9 cellular contexts compared by ENCODE assay signal in genomic region chr2:42809876-42810125, GRCh38. TPM values are rescaled to one million over a fixed set of nuclear protein-coding genes. Genes with fewer than 3 reads are reported as not detected.
DNase-seq lines count a peak whose midpoint lies in the region; ATAC-seq, FAIRE-seq and TF ChIP-seq lines count a peak whose summit lies in the region.
"Had no signal": no experiment of that assay in that cellular context is flagged by ENCODE, and none has a peak within 500 bp of the region (broad histone marks: within the 10 kb centered on the region; RNA-seq: fewer than 3 reads in every experiment).

No MANE protein-coding gene starts in this region.

- no peaks in the 10 kb centered on the region for H3K79me2 ChIP-seq in endothelial cell of umbilical vein (ENCODE audit: control insufficient read depth, insufficient read depth, low read length)

- H3K27me3 ChIP-seq in CD4-positive, CD25-positive, alpha-beta regulatory T cell (ENCODE audit: control insufficient read depth, insufficient read depth, low read length) = no peaks in the 10 kb centered on the region
- H3K27me3 ChIP-seq in endothelial cell of umbilical vein (ENCODE audit: control insufficient read depth in 2 of 2, insufficient read depth in 2 of 2, low read length in 2 of 2) (peaks cover 0 to 4% of the 10 kb centered on the region in 2 experiments), upper lobe of right lung (no peaks in the 10 kb centered on the region)

- peak overlapping the region; percentile 71 for H3K4me2 ChIP-seq in endothelial cell of umbilical vein (ENCODE audit: insufficient read depth, low read length)

- no peaks in the 10 kb centered on the region for H4K20me1 ChIP-seq in endothelial cell of umbilical vein (replicated peaks; ENCODE audit: control insufficient read depth, extremely low read depth, insufficient read depth, low read length)

- dilution Hi-C loops in endothelial cell of umbilical vein (cut with MboI; ENCODE audit: extremely low pct_ligation_motif_present, low sequenced_read_pairs) = no loop called here

- CTCF ChIA-PET in endothelial cell of umbilical vein (lab: Charles Lee) = interaction anchor here (0.8 to 2.1 kb wide), 7 partner anchors 9 to 314 kb away, joined by 3 to 7 read pairs (median 3); partner anchors contain the start of gene HAAO

- H3K9me3 Mint-ChIP-seq in CD4-positive, CD25-positive, alpha-beta regulatory T cell = peaks cover 0 to 2% (median 0%) of the 10 kb centered on the region in 7 donors
- no peaks in the 10 kb centered on the region for H3K9me3 Mint-ChIP-seq in T-helper 2 cell treated with Interferon-gamma antibody and Interleukin-4, amounts not matched to agents 5 μg/mL and 100 μg/mL, for 36 hours

- H3K36me3 Mint-ChIP-seq in CD4-positive, CD25-positive, alpha-beta regulatory T cell = no peaks in the 10 kb centered on the region
- H3K36me3 Mint-ChIP-seq in T-helper 2 cell treated with Interferon-gamma antibody and Interleukin-4, amounts not matched to agents 5 μg/mL and 100 μg/mL, for 36 hours (ENCODE audit: low read depth) = no peaks in the 10 kb centered on the region

- H3K27ac Mint-ChIP-seq in CD4-positive, CD25-positive, alpha-beta regulatory T cell = peak overlapping the region in 2 of 3 donors; percentile 60 to 86
- peak overlapping the region; percentile 84 for H3K27ac Mint-ChIP-seq in T-helper 2 cell treated with Interferon-gamma antibody and Interleukin-4, amounts not matched to agents 5 μg/mL and 100 μg/mL, for 36 hours

- intact Hi-C loops in endothelial cell of umbilical vein (cut with micrococcal nuclease) = loop anchor here (2.0 to 5.0 kb wide), 2 partner anchors 15 to 418 kb away; partner anchors contain the start of gene ZFP36L2
- intact Hi-C loops in upper lobe of right lung (cut with DNase I) = no loop called here

- no peak overlapping the region for H2AFZ ChIP-seq in endothelial cell of umbilical vein (ENCODE audit: low read depth, low read length)

- peak in 1 of 2 donors; percentile 17 for TF ChIP-seq CTCF in endothelial cell of umbilical vein (IDR thresholded peaks at IDR 0.05; ENCODE audit: extremely low read depth in 1 of 2, insufficient read depth in 1 of 2, low read depth in 1 of 2, low read length in 2 of 2)
- peak; percentile 34 for TF ChIP-seq CTCF in upper lobe of right lung (IDR thresholded peaks at IDR 0.05)

- H3K9ac ChIP-seq in endothelial cell of umbilical vein (replicated peaks; ENCODE audit: extremely low read depth, insufficient read depth, low read length) = peak overlapping the region; percentile 87

- ATAC-seq in CD4-positive, CD25-positive, alpha-beta regulatory T cell (ENCODE audit: low read depth in 2 of 2) = peak; percentile 25 to 26
- peak; percentile 16 for ATAC-seq in GM18870 (IDR thresholded peaks at IDR 0.05; ENCODE audit: unreplicated experiment)
- ATAC-seq in upper lobe of right lung = peak; percentile 79

- no peak for DNase-seq in CD4-positive, CD25-positive, alpha-beta regulatory T cell
- DNase-seq in HT1080 (ENCODE audit: low read depth) (peak; percentile 64), endothelial cell of umbilical vein (ENCODE audit: low read depth, low spot score) (no peak), mucosa of gallbladder (ENCODE audit: low spot score) (peak; percentile 85), upper lobe of right lung (peak; percentile 95)
- DNase-seq in T-helper 2 cell treated with Interferon-gamma antibody and Interleukin-4, amounts not matched to agents 5 μg/mL and 100 μg/mL, for 36 hours (ENCODE audit: low spot score) = no peak
- no peak for DNase-seq in activated CD8-positive, alpha-beta memory T cell treated with anti-CD3 and anti-CD28 coated beads, Interleukin-2, amount 50 U/mL, for 4 hours

- POLR2A ChIA-PET in endothelial cell of umbilical vein (lab: Charles Lee) = interaction anchor here (1.0 kb wide), 1 partner anchor 70 kb away, joined by 4 read pairs; no protein-coding TSS in a partner anchor

- H3K4me3 Mint-ChIP-seq in CD4-positive, CD25-positive, alpha-beta regulatory T cell = peak overlapping the region; percentile 81 to 98 (median 83)
- H3K4me3 Mint-ChIP-seq in T-helper 2 cell treated with Interferon-gamma antibody and Interleukin-4, amounts not matched to agents 5 μg/mL and 100 μg/mL, for 36 hours = peak overlapping the region; percentile 68

- H3K36me3 ChIP-seq in CD4-positive, CD25-positive, alpha-beta regulatory T cell (ENCODE audit: control insufficient read depth, insufficient read depth, low read length) = no peaks in the 10 kb centered on the region
- H3K36me3 ChIP-seq in endothelial cell of umbilical vein (ENCODE audit: control insufficient read depth in 2 of 2, extremely low read depth in 1 of 2, insufficient read depth in 2 of 2, low read length in 2 of 2) (no peaks in the 10 kb centered on the region), upper lobe of right lung (no peaks in the 10 kb centered on the region)

- peak overlapping the region; percentile 80 for H3K4me3 ChIP-seq in CD4-positive, CD25-positive, alpha-beta regulatory T cell (ENCODE audit: low read depth, low read length)
- H3K4me3 ChIP-seq in endothelial cell of umbilical vein (replicated peaks in 1 of 3; ENCODE audit: insufficient read depth in 1 of 3, low read depth in 1 of 3, low read length in 3 of 3) (peak overlapping the region; percentile 26 to 72 (median 44)), upper lobe of right lung (peak overlapping the region; percentile 73)

- peaks cover 0 to 20% (median 13%) of the 10 kb centered on the region in 4 donors for H3K4me1 Mint-ChIP-seq in CD4-positive, CD25-positive, alpha-beta regulatory T cell
- peaks cover 26% of the 10 kb centered on the region for H3K4me1 Mint-ChIP-seq in T-helper 2 cell treated with Interferon-gamma antibody and Interleukin-4, amounts not matched to agents 5 μg/mL and 100 μg/mL, for 36 hours (ENCODE audit: low read depth)

- peaks cover 2% of the 10 kb centered on the region for H3K9me1 ChIP-seq in endothelial cell of umbilical vein (replicated peaks; ENCODE audit: control insufficient read depth, extremely low read depth, insufficient read depth, low read length)

- TF ChIP-seq POLR2A in endothelial cell of umbilical vein (IDR thresholded peaks at IDR 0.05; ENCODE audit: low read depth, low read length) = no peak

- peaks cover 17% of the 10 kb centered on the region for H3K27me3 Mint-ChIP-seq in CD4-positive, CD25-positive, alpha-beta regulatory T cell
- peaks cover 2% of the 10 kb centered on the region for H3K27me3 Mint-ChIP-seq in T-helper 2 cell treated with Interferon-gamma antibody and Interleukin-4, amounts not matched to agents 5 μg/mL and 100 μg/mL, for 36 hours (ENCODE audit: low read depth)

- peak overlapping the region; percentile 95 for H3K27ac ChIP-seq in CD4-positive, CD25-positive, alpha-beta regulatory T cell (ENCODE audit: insufficient read depth, low read length, poor library complexity, severe bottlenecking)
- H3K27ac ChIP-seq in endothelial cell of umbilical vein (ENCODE audit: insufficient read depth, low read depth, low read length) (peak overlapping the region; percentile 85), upper lobe of right lung (peak overlapping the region; percentile 100)

- H3K9me3 ChIP-seq in CD4-positive, CD25-positive, alpha-beta regulatory T cell (ENCODE audit: control insufficient read depth in 2 of 2, low read length in 2 of 2) = no peaks in the 10 kb centered on the region
- H3K9me3 ChIP-seq in endothelial cell of umbilical vein (replicated peaks; ENCODE audit: control insufficient read depth, insufficient read depth, low read length) (no peaks in the 10 kb centered on the region), upper lobe of right lung (no peaks in the 10 kb centered on the region)

- no peak for FAIRE-seq in endothelial cell of umbilical vein (lab: Jason Lieb, UNC)

- no TSS peak for BruUV-seq in endothelial cell of umbilical vein (replicated peaks; lab: Mats Ljungman, UMichigan)

- peaks cover 11% of the 10 kb centered on the region for H3K4me1 ChIP-seq in CD4-positive, CD25-positive, alpha-beta regulatory T cell (ENCODE audit: control insufficient read depth, insufficient read depth, low read length, poor library complexity, severe bottlenecking)
- H3K4me1 ChIP-seq in endothelial cell of umbilical vein (ENCODE audit: control insufficient read depth, extremely low read depth, insufficient read depth, low read length) (peaks cover 11% of the 10 kb centered on the region), upper lobe of right lung (peaks cover 20% of the 10 kb centered on the region)

TF ChIP-seq in endothelial cell of umbilical vein, 7 proteins besides CTCF, POLR2A, EP300 and RAD21 (continues in another document):
- no peak for TF ChIP-seq EZH2 (IDR thresholded peaks at IDR 0.05; ENCODE audit: borderline replicate concordance, low read depth, low read length, severe bottlenecking)

RNA-seq across cellular contexts. Expression of gene HAAO, which starts 17.4 kb away (rescaled TPM):
- total RNA-seq in CD4-positive, CD25-positive, alpha-beta regulatory T cell = not detected
- under 1 TPM in 1 of 4 donors, not detected in 3; 0.27 TPM for polyA plus RNA-seq in CD4-positive, CD25-positive, alpha-beta regulatory T cell
- total RNA-seq in HT1080 (2014; rRNA removed; shearing (Covaris generic)) = not detected in 2 replicates
- polyA plus RNA-seq in HT1080 (2015; cell fraction: cytosol; rRNA removed) = not detected in 2 replicates
- polyA plus RNA-seq in HT1080 (2015; cell fraction: nucleus; rRNA removed) = not detected in 2 replicates
- total RNA-seq in endothelial cell of umbilical vein = 0.60 and 0.82 TPM in 2 replicates
- 1.1 and 1.8 TPM in 2 replicates for polyA plus RNA-seq in endothelial cell of umbilical vein
- polyA plus RNA-seq in endothelial cell of umbilical vein (2011; cell fraction: cytosol; rRNA removed) = 0.43 and 0.63 TPM in 2 replicates
- 0.83 and 1.1 TPM in 2 replicates for polyA plus RNA-seq in endothelial cell of umbilical vein (2011; cell fraction: nucleus; rRNA removed)
- polyA plus RNA-seq in endothelial cell of umbilical vein (2012) = 0.94 and 0.95 TPM in 2 replicates
- polyA minus RNA-seq in endothelial cell of umbilical vein = 0.51 and 0.55 TPM in 2 replicates
- not detected for polyA minus RNA-seq in endothelial cell of umbilical vein (2011; cell fraction: cytosol; rRNA and poly(A)+ RNA removed)
- polyA minus RNA-seq in endothelial cell of umbilical vein (2011; cell fraction: nucleus; rRNA and poly(A)+ RNA removed) = 0.38 TPM in 1 of 2 replicates, not detected in the other
- 20.9 TPM for total RNA-seq in mucosa of gallbladder
- 6.4 TPM for total RNA-seq in upper lobe of right lung
- total RNA-seq: dermis microvascular lymphatic vessel endothelial cell had no signal

RNA-seq across cellular contexts. Expression of gene OXER1, which starts 45.9 kb away (rescaled TPM):
- total RNA-seq in CD4-positive, CD25-positive, alpha-beta regulatory T cell = not detected
- polyA plus RNA-seq in CD4-positive, CD25-positive, alpha-beta regulatory T cell = under 1 TPM in 1 of 4 donors, not detected in 3; 0.09 TPM
- not detected in 2 replicates for total RNA-seq in HT1080 (2014; rRNA removed; shearing (Covaris generic))
- polyA plus RNA-seq in HT1080 (2015; cell fraction: cytosol; rRNA removed) = not detected in 2 replicates
- polyA plus RNA-seq in HT1080 (2015; cell fraction: nucleus; rRNA removed) = not detected in 2 replicates
- 0.18 TPM in 1 of 2 replicates, not detected in the other for total RNA-seq in endothelial cell of umbilical vein
- polyA plus RNA-seq in endothelial cell of umbilical vein = 0.18 and 0.19 TPM in 2 replicates
- polyA plus RNA-seq in endothelial cell of umbilical vein (2011; cell fraction: cytosol; rRNA removed) = 0.04 and 0.09 TPM in 2 replicates
- polyA plus RNA-seq in endothelial cell of umbilical vein (2011; cell fraction: nucleus; rRNA removed) = 0.37 and 0.38 TPM in 2 replicates
- 0.09 and 0.33 TPM in 2 replicates for polyA plus RNA-seq in endothelial cell of umbilical vein (2012)
- 0.53 TPM in 1 of 2 replicates, not detected in the other for polyA minus RNA-seq in endothelial cell of umbilical vein
- not detected for polyA minus RNA-seq in endothelial cell of umbilical vein (2011; cell fraction: cytosol; rRNA and poly(A)+ RNA removed)
- 0.29 TPM in 1 of 2 replicates, not detected in the other for polyA minus RNA-seq in endothelial cell of umbilical vein (2011; cell fraction: nucleus; rRNA and poly(A)+ RNA removed)
- 3.7 TPM for total RNA-seq in mucosa of gallbladder
- 1.1 TPM for total RNA-seq in upper lobe of right lung
- total RNA-seq: dermis microvascular lymphatic vessel endothelial cell had no signal

Comparison
In these comparisons a context has a peak if more than half of its experiments do, and no peak if none do; other contexts are left out.
1. ATAC-seq: peak in every context shown above with its lines; median percentile 79 in upper lobe of right lung; 26 in CD4-positive, CD25-positive, alpha-beta regulatory T cell; 16 in GM18870.
2. DNase-seq: peak in HT1080 (single experiment), mucosa of gallbladder (single experiment) and upper lobe of right lung (single experiment); none in CD4-positive, CD25-positive, alpha-beta regulatory T cell (0 of 3), T-helper 2 cell treated with Interferon-gamma antibody and Interleukin-4, amounts not matched to agents 5 μg/mL and 100 μg/mL, for 36 hours (single experiment), endothelial cell of umbilical vein (single experiment) and activated CD8-positive, alpha-beta memory T cell treated with anti-CD3 and anti-CD28 coated beads, Interleukin-2, amount 50 U/mL, for 4 hours (single experiment).
3. Peak in every context shown above with its lines, with median percentiles within 50 percentile points of each other: H3K27ac ChIP-seq and H3K4me3 ChIP-seq.